12 cellular contexts compared by ENCODE assay signal in the genomic region with DNA sequence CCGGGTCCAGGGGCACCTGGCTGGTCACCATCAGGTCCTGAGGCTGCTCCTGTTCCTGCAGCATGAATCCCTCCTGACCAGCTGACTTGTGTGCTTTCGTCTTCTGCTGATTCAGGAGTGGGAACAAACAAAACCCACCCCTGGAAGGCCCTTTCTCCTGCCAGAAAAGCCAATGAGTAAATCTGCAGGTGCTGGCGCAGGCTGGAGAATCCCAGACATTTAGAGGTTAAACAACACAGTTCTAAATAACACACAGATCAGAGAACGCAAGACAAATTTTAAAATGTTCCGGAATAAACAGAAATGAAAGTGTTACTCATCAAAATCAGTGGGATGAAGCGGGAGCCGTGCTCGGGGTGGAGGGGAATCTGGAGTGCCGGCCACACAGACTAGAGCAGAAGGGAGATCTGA.
DNase-seq lines count a peak whose midpoint lies in the region; ATAC-seq and TF ChIP-seq lines count a peak whose summit lies in the region.
"Had no signal": no experiment of that assay in that cellular context is flagged by ENCODE, and none has a peak within 500 bp of the region (broad histone marks: within the 10 kb centered on the region; RNA-seq: fewer than 3 reads in every experiment).

No MANE protein-coding gene starts in this region.

- POLR2A ChIA-PET in activated CD4-positive, alpha-beta memory T cell treated with anti-CD3 and anti-CD28 coated beads, Interleukin-2, amount 10 ng/mL, durations not matched to agents 7 days and 5 days (lab: Charles Lee), result no interaction called here

- H3K27ac ChIP-seq in hepatocyte, result no peak overlapping the region
- peak overlapping the region in 15 of 21 experiments; percentile 3 to 66 (median 45) for H3K27ac ChIP-seq in skin epidermis

- H2AFZ ChIP-seq in hepatocyte, result no peak overlapping the region

- DNase-seq in CD1c-positive myeloid dendritic cell (ENCODE audit: extremely low spot score), result peak; percentile 33
- peak; percentile 47 for DNase-seq in amniotic epithelial cell (ENCODE audit: low read depth)
- DNase-seq in hepatocyte (ENCODE audit: low spot score), result no peak
- DNase-seq in activated CD8-positive, alpha-beta memory T cell treated with anti-CD3 and anti-CD28 coated beads, Interleukin-2, amount 50 U/mL, for 48 hours, result no peak
- no peak for DNase-seq in activated CD4-positive, alpha-beta memory T cell treated with anti-CD3 and anti-CD28 coated beads, Interleukin-2, amount 10 ng/mL, durations not matched to agents 7 days and 5 days
- DNase-seq: Caco-2; central memory CD4-positive, alpha-beta T cell; NCI-H2171 treated with DMSO at 0.1 percent for 48 hours; Peyer's patch had no signal

- H3K27ac Mint-ChIP-seq in activated CD4-positive, alpha-beta memory T cell treated with anti-CD3 and anti-CD28 coated beads, Interleukin-2, amount 10 ng/mL, durations not matched to agents 7 days and 5 days, result no peak overlapping the region

- H3K4me1 ChIP-seq in hepatocyte (ENCODE audit: insufficient read depth), result peaks cover 6% of the 10 kb centered on the region
- H3K4me1 ChIP-seq: Caco-2 had no signal

- H3K36me3 ChIP-seq in hepatocyte (replicated peaks; ENCODE audit: insufficient read depth, low read depth), result no peaks in the 10 kb centered on the region
- H3K36me3 ChIP-seq: Peyer's patch had no signal

- CTCF ChIA-PET in activated CD4-positive, alpha-beta memory T cell treated with anti-CD3 and anti-CD28 coated beads, Interleukin-2, amount 10 ng/mL, durations not matched to agents 7 days and 5 days (lab: Charles Lee), result no interaction called here

- no peaks in the 10 kb centered on the region for H3K9me3 ChIP-seq in hepatocyte (ENCODE audit: low read depth)
- H3K9me3 ChIP-seq: Caco-2, Peyer's patch had no signal

- 64% methylated on average over 9 of the region's 9 CpGs for WGBS in hepatocyte (ENCODE audit: low lambda C conversion rate, missing lambda C conversion rate)

- H3K4me2 ChIP-seq in hepatocyte, result peak overlapping the region; percentile 45

- no peak for ATAC-seq in HG03025 (IDR thresholded peaks at IDR 0.05; ENCODE audit: low FRiP score, unreplicated experiment)
- ATAC-seq in SK-N-SH treated with all-trans-retinoic acid at 6 μM for 48 hours, result no peak

- no peaks in the 10 kb centered on the region for H3K79me2 ChIP-seq in hepatocyte

- no peaks in the 10 kb centered on the region for H3K9me2 ChIP-seq in hepatocyte (replicated peaks; ENCODE audit: insufficient read depth)

- no peak overlapping the region for H3K4me3 Mint-ChIP-seq in activated CD4-positive, alpha-beta memory T cell treated with anti-CD3 and anti-CD28 coated beads, Interleukin-2, amount 10 ng/mL, durations not matched to agents 7 days and 5 days

- H3K9me3 Mint-ChIP-seq in activated CD4-positive, alpha-beta memory T cell treated with anti-CD3 and anti-CD28 coated beads, Interleukin-2, amount 10 ng/mL, durations not matched to agents 7 days and 5 days, result peaks cover 14% of the 10 kb centered on the region

- no peaks in the 10 kb centered on the region for H3K27me3 ChIP-seq in hepatocyte
- H3K27me3 ChIP-seq: Peyer's patch had no signal

- H3K4me1 Mint-ChIP-seq in activated CD4-positive, alpha-beta memory T cell treated with anti-CD3 and anti-CD28 coated beads, Interleukin-2, amount 10 ng/mL, durations not matched to agents 7 days and 5 days, result peaks cover 2% of the 10 kb centered on the region

- no peak overlapping the region for H3K4me3 ChIP-seq in hepatocyte
- H3K4me3 ChIP-seq in skin epidermis, result no peak overlapping the region
- H3K4me3 ChIP-seq: Peyer's patch had no signal

- no peak for TF ChIP-seq CTCF in hepatocyte (IDR thresholded peaks at IDR 0.05; ENCODE audit: poor library complexity)

- H3K27me3 Mint-ChIP-seq in activated CD4-positive, alpha-beta memory T cell treated with anti-CD3 and anti-CD28 coated beads, Interleukin-2, amount 10 ng/mL, durations not matched to agents 7 days and 5 days, result no peaks in the 10 kb centered on the region

- no peaks in the 10 kb centered on the region for H4K20me1 ChIP-seq in hepatocyte (ENCODE audit: insufficient read depth, poor library complexity, severe bottlenecking)

- peaks cover 51% of the 10 kb centered on the region for H3K36me3 Mint-ChIP-seq in activated CD4-positive, alpha-beta memory T cell treated with anti-CD3 and anti-CD28 coated beads, Interleukin-2, amount 10 ng/mL, durations not matched to agents 7 days and 5 days (ENCODE audit: low read depth)

TF ChIP-seq in SK-N-SH treated with all-trans-retinoic acid at 6 μM for 48 hours, 23 proteins besides CTCF, POLR2A, EP300 and RAD21:
- TF ChIP-seq, protein P1, sequence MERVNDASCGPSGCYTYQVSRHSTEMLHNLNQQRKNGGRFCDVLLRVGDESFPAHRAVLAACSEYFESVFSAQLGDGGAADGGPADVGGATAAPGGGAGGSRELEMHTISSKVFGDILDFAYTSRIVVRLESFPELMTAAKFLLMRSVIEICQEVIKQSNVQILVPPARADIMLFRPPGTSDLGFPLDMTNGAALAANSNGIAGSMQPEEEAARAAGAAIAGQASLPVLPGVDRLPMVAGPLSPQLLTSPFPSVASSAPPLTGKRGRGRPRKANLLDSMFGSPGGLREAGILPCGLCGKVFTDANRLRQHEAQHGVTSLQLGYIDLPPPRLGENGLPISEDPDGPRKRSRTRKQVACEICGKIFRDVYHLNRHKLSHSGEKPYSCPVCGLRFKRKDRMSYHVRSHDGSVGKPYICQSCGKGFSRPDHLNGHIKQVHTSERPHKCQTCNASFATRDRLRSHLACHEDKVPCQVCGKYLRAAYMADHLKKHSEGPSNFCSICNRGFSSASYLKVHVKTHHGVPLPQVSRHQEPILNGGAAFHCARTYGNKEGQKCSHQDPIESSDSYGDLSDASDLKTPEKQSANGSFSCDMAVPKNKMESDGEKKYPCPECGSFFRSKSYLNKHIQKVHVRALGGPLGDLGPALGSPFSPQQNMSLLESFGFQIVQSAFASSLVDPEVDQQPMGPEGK (CRISPR knock-in tag; IDR thresholded peaks at IDR 0.05; ENCODE audit: borderline replicate concordance), result no peak
- no peak for TF ChIP-seq GLIS3 (CRISPR knock-in tag; IDR thresholded peaks at IDR 0.05)
- no peak for TF ChIP-seq ISL1 (CRISPR knock-in tag; IDR thresholded peaks at IDR 0.05)
- no peak for TF ChIP-seq ZNF565 (CRISPR knock-in tag; conservative IDR thresholded peaks at IDR 0.05; ENCODE audit: low read depth)
- TF ChIP-seq OSR1 (CRISPR knock-in tag; IDR thresholded peaks at IDR 0.05), result no peak
- no peak for TF ChIP-seq ZNF70 (CRISPR knock-in tag; IDR thresholded peaks at IDR 0.05)
- TF ChIP-seq, protein P2, sequence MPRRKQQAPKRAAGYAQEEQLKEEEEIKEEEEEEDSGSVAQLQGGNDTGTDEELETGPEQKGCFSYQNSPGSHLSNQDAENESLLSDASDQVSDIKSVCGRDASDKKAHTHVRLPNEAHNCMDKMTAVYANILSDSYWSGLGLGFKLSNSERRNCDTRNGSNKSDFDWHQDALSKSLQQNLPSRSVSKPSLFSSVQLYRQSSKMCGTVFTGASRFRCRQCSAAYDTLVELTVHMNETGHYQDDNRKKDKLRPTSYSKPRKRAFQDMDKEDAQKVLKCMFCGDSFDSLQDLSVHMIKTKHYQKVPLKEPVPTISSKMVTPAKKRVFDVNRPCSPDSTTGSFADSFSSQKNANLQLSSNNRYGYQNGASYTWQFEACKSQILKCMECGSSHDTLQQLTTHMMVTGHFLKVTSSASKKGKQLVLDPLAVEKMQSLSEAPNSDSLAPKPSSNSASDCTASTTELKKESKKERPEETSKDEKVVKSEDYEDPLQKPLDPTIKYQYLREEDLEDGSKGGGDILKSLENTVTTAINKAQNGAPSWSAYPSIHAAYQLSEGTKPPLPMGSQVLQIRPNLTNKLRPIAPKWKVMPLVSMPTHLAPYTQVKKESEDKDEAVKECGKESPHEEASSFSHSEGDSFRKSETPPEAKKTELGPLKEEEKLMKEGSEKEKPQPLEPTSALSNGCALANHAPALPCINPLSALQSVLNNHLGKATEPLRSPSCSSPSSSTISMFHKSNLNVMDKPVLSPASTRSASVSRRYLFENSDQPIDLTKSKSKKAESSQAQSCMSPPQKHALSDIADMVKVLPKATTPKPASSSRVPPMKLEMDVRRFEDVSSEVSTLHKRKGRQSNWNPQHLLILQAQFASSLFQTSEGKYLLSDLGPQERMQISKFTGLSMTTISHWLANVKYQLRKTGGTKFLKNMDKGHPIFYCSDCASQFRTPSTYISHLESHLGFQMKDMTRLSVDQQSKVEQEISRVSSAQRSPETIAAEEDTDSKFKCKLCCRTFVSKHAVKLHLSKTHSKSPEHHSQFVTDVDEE (CRISPR knock-in tag; IDR thresholded peaks at IDR 0.05), result no peak
- TF ChIP-seq ZFP3 (CRISPR knock-in tag; IDR thresholded peaks at IDR 0.05), result no peak
- no peak for TF ChIP-seq ZNF8 (CRISPR knock-in tag; IDR thresholded peaks at IDR 0.05)
- TF ChIP-seq ZFP30 (CRISPR knock-in tag; IDR thresholded peaks at IDR 0.05), result no peak
- TF ChIP-seq ARNTL (CRISPR knock-in tag; IDR thresholded peaks at IDR 0.05; ENCODE audit: borderline replicate concordance, low read depth), result no peak
- no peak for TF ChIP-seq PPARA (CRISPR knock-in tag; IDR thresholded peaks at IDR 0.05; ENCODE audit: borderline replicate concordance)
- TF ChIP-seq CSDC2 (CRISPR knock-in tag; IDR thresholded peaks at IDR 0.05), result no peak
- no peak for TF ChIP-seq TCF4 (CRISPR knock-in tag; IDR thresholded peaks at IDR 0.05; ENCODE audit: borderline replicate concordance)
- no peak for TF ChIP-seq RARB (CRISPR knock-in tag; IDR thresholded peaks at IDR 0.05)
- no peak for TF ChIP-seq ESRRG (CRISPR knock-in tag; IDR thresholded peaks at IDR 0.05)
- TF ChIP-seq SNAI2 (CRISPR knock-in tag; IDR thresholded peaks at IDR 0.05), result no peak
- TF ChIP-seq ZC3H10 (CRISPR knock-in tag; IDR thresholded peaks at IDR 0.05), result no peak

Comparison
In these comparisons a context has a peak if more than half of its experiments do, and no peak if none do; other contexts are left out.
1. DNase-seq: peak in CD1c-positive myeloid dendritic cell (single experiment) and amniotic epithelial cell (single experiment); none in hepatocyte (single experiment), activated CD8-positive, alpha-beta memory T cell treated with anti-CD3 and anti-CD28 coated beads, Interleukin-2, amount 50 U/mL, for 48 hours (single experiment) and activated CD4-positive, alpha-beta memory T cell treated with anti-CD3 and anti-CD28 coated beads, Interleukin-2, amount 10 ng/mL, durations not matched to agents 7 days and 5 days (single experiment).